ENCODE assay signal across 7 cellular contexts in the genomic region with DNA sequence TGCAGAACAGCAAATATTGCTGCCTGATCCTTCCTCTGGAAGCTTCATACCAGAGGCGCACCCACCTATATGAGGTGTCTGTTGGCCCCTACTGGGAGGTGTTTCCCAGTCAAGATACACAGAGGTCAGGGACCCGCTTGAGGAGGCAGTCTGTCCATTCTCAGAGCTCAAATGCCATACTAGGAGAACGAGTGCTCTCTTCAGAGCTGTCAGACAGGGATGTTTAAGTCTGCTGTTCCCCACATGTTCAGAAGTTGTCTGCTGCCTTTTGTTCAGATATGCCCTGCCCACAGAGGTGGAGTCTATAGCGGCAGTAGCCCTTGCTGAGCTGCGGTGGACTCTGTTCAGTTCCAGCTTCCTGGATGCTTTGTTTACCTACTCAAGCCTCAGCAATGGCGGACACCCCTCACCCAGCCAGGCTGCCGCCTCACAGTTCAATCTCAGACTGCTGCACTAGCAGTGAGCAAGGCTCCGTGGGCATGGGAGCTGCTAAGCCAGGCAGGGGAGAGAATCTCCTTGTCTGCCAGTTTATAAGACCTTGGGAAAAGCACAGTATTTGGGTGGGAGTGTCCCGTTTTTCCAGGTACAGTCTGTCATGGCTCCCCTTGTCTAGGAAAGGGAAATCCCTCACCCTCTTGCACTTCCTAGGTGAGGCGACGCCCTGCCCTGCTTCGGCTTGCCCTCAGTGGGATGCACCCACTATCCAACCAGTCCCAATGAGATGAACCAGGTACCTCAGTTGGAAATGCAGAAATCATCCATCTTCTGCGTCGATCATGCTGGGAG. TPM values are rescaled to one million over a fixed set of nuclear protein-coding genes. Genes with fewer than 3 reads are reported as not detected.
"Had no signal": no experiment of that assay in that cellular context is flagged by ENCODE, and none has a peak within 500 bp of the region (broad histone marks: within the 10 kb centered on the region; RNA-seq: fewer than 3 reads in every experiment).

No MANE protein-coding gene starts in this region.

RNA-seq across cellular contexts. Expression of a gene that starts 8.2 kb away (rescaled TPM):
- total RNA-seq: activated CD4-positive, alpha-beta memory T cell treated with anti-CD3 and anti-CD28 coated beads, Interleukin-2, amount 10 ng/mL, durations not matched to agents 7 days and 5 days; activated CD8-positive, alpha-beta memory T cell treated with anti-CD3 and anti-CD28 coated beads, Interleukin-2, amount 10 ng/mL, durations not matched to agents 7 days and 5 days; bronchial epithelial cell; K562; MCF 10A; PC-3; Right ventricle myocardium superior had no signal
- polyA plus RNA-seq: K562 had no signal

RNA-seq across cellular contexts. Expression of a gene that starts 18.5 kb away (rescaled TPM):
- total RNA-seq: activated CD4-positive, alpha-beta memory T cell treated with anti-CD3 and anti-CD28 coated beads, Interleukin-2, amount 10 ng/mL, durations not matched to agents 7 days and 5 days; activated CD8-positive, alpha-beta memory T cell treated with anti-CD3 and anti-CD28 coated beads, Interleukin-2, amount 10 ng/mL, durations not matched to agents 7 days and 5 days; K562; MCF 10A; PC-3; Right ventricle myocardium superior had no signal
- polyA plus RNA-seq: K562 had no signal

RNA-seq across cellular contexts. Expression of a gene that starts 23.0 kb away (rescaled TPM):
- total RNA-seq: activated CD4-positive, alpha-beta memory T cell treated with anti-CD3 and anti-CD28 coated beads, Interleukin-2, amount 10 ng/mL, durations not matched to agents 7 days and 5 days; activated CD8-positive, alpha-beta memory T cell treated with anti-CD3 and anti-CD28 coated beads, Interleukin-2, amount 10 ng/mL, durations not matched to agents 7 days and 5 days; K562; MCF 10A; Right ventricle myocardium superior had no signal
- polyA plus RNA-seq: K562 had no signal

RNA-seq across cellular contexts. Expression of a gene that starts 24.4 kb away (rescaled TPM):
- total RNA-seq: activated CD4-positive, alpha-beta memory T cell treated with anti-CD3 and anti-CD28 coated beads, Interleukin-2, amount 10 ng/mL, durations not matched to agents 7 days and 5 days; activated CD8-positive, alpha-beta memory T cell treated with anti-CD3 and anti-CD28 coated beads, Interleukin-2, amount 10 ng/mL, durations not matched to agents 7 days and 5 days; K562; MCF 10A; PC-3; Right ventricle myocardium superior had no signal
- polyA plus RNA-seq: K562 had no signal

RNA-seq across cellular contexts. Expression of a gene that starts 41.1 kb away (rescaled TPM):
- total RNA-seq: activated CD4-positive, alpha-beta memory T cell treated with anti-CD3 and anti-CD28 coated beads, Interleukin-2, amount 10 ng/mL, durations not matched to agents 7 days and 5 days; activated CD8-positive, alpha-beta memory T cell treated with anti-CD3 and anti-CD28 coated beads, Interleukin-2, amount 10 ng/mL, durations not matched to agents 7 days and 5 days; bronchial epithelial cell; K562; MCF 10A; PC-3; Right ventricle myocardium superior had no signal
